In the genomic region with DNA sequence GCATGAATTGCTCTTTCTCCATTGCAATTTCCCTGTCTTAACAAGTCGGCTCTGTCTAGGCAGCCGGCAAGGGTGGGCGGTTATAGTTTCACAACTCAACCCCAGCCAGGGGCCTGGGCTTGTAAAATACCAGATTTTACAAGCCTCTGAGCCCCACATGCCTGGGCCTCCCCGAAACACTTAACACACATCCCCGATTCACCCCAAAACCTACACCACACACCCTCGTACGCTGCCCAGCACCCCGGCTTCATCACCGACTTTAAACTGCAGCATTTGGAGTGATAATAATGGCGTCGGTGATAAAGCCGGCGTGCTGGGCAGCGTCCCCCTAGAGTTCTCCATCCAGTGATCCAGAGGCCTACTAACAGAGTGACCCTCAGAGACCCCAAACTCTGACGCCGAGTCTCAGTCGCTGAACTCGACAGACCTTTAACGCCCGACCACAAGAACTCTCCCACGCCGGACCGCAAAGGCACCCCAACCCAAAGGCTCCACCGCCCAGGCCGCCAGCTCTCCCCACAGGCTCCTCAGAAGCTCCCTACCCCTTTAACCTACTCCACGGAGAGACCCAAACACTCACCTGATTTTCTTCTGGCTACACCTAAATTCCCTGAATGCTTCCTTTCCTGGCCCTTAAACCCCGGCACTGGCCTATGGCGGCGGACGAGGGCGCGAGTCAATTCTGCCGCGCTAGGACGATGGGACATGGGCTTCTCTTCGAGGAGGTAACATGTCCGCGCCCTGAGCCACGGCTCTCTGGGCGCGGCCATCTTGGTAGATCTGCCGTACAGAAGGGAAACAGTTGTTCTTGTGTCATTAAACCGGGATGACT, we compare ENCODE assay signal across 8 cellular contexts. TPM values are rescaled to one million over a fixed set of nuclear protein-coding genes. Genes with fewer than 3 reads are reported as not detected.
A peak's percentile ranks its signal among the peaks of the same experiment; 100 is the strongest.
DNase-seq lines count a peak whose midpoint lies in the region; ATAC-seq and TF ChIP-seq lines count a peak whose summit lies in the region.

TSS of gene ZNF649 (minus strand) at position 687 of the 835 bp plus-strand sequence. CDS start 4,910 bp downstream, outside the sequence.

- peak; percentile 12 for TF ChIP-seq CTCF in AG09319 (IDR thresholded peaks at IDR 0.05; ENCODE audit: low read depth, low read length)
- no peak for TF ChIP-seq CTCF in HL-60 (IDR thresholded peaks at IDR 0.05; ENCODE audit: insufficient read depth, low read length)

- peaks cover 48% of the 10 kb centered on the region for H3K36me3 Mint-ChIP-seq in activated T-cell treated with anti-CD3 and anti-CD28 coated beads, Interleukin-2, amount 50 U/mL, for 4 hours (ENCODE audit: insufficient read depth)

- H3K4me1 Mint-ChIP-seq in activated T-cell treated with anti-CD3 and anti-CD28 coated beads, Interleukin-2, amount 50 U/mL, for 4 hours (ENCODE audit: low read depth) = peaks cover 26% of the 10 kb centered on the region

- H3K4me3 ChIP-seq in HL-60 (replicated peaks; ENCODE audit: insufficient read depth, low read length) = peak within 1 kb of the TSS; percentile 85

- peaks cover 30% of the 10 kb centered on the region for H3K27me3 Mint-ChIP-seq in activated T-cell treated with anti-CD3 and anti-CD28 coated beads, Interleukin-2, amount 50 U/mL, for 4 hours (ENCODE audit: low read depth)

- DNase-seq in AG09319 (ENCODE audit: extremely low read depth, low read depth) = peak; percentile 57
- peak; percentile 88 to 89 for DNase-seq in HL-60 (ENCODE audit: low read depth in 1 of 2, low spot score in 1 of 2)
- DNase-seq in OCI-M1 (lab: John Stamatoyannopoulos, UW) = peak; percentile 96
- DNase-seq in activated T-cell treated with anti-CD3 and anti-CD28 coated beads, Interleukin-2, amount 50 U/mL, for 4 hours = peak; percentile 73
- DNase-seq in mucosa of gallbladder (ENCODE audit: low spot score) = peak; percentile 86
- DNase-seq in stimulated activated CD8-positive, alpha-beta memory T cell treated with anti-CD3 and anti-CD28 coated beads, Interleukin-2, amount 100 ng/mL, for 48 hours (ENCODE audit: low read depth in 2 of 2) = peak; percentile 54 to 71

- H3K4me3 Mint-ChIP-seq in activated T-cell treated with anti-CD3 and anti-CD28 coated beads, Interleukin-2, amount 50 U/mL, for 4 hours = peak within 1 kb of the TSS; percentile 97

- no peaks in the 10 kb centered on the region for H3K27me3 ChIP-seq in HL-60 (ENCODE audit: insufficient read depth, poor library complexity, severe bottlenecking)

- ATAC-seq in GM19035 (IDR thresholded peaks at IDR 0.05; ENCODE audit: unreplicated experiment) (peak; percentile 73), esophagus mucosa (peak; percentile 98)
- peak; percentile 98 to 99 for ATAC-seq in activated T-cell treated with anti-CD3 and anti-CD28 coated beads, Interleukin-2, amount 50 U/mL, for 4 hours

- peaks cover 63% of the 10 kb centered on the region for H3K9me3 Mint-ChIP-seq in activated T-cell treated with anti-CD3 and anti-CD28 coated beads, Interleukin-2, amount 50 U/mL, for 4 hours

- H3K27ac ChIP-seq in HL-60 (replicated peaks) = peak within 1 kb of the TSS; percentile 86

RNA-seq across cellular contexts. Expression of gene ZNF649, which starts in this region (rescaled TPM):
- total RNA-seq in activated T-cell treated with anti-CD3 and anti-CD28 coated beads, Interleukin-2, amount 50 U/mL, for 4 hours = 10 to 100 TPM in 2 of 3 donors, 1 to 10 TPM in 1; 9.0 to 10.9 (median 10.4) TPM
- 5.4 TPM for total RNA-seq in esophagus mucosa
- 13.9 TPM for total RNA-seq in mucosa of gallbladder

Comparison
In these comparisons a context has a peak if more than half of its experiments do, and no peak if none do; other contexts are left out.
1. Peak in every context shown above with its lines: DNase-seq, ATAC-seq, H3K4me3 ChIP-seq and H3K27ac ChIP-seq.